ENCODE assay signal across 1 cellular context in genomic region chr19:6737873-6738725, GRCh38.
TF ChIP-seq lines count a peak whose summit lies in the region.

No MANE protein-coding gene starts in this region.

TF ChIP-seq in K562, 482 proteins besides CTCF, POLR2A, EP300 and RAD21 (continued from another document and continues in another):
- no peak for TF ChIP-seq VEZF1 (CRISPR knock-in tag; IDR thresholded peaks at IDR 0.05)
- no peak for TF ChIP-seq ZNF785 (CRISPR knock-in tag; IDR thresholded peaks at IDR 0.05)
- peak in 1 of 2 experiments; percentile 73; a peak in 2 of 4 replicates for TF ChIP-seq MAZ (CRISPR knock-in tag; conservative IDR thresholded peaks at IDR 0.05 in 1 of 2, IDR thresholded peaks at IDR 0.05 in 1 of 2)
- peak; percentile 90 for TF ChIP-seq CEBPB (tag; IDR thresholded peaks at IDR 0.05)
- no peak for TF ChIP-seq CREB5 (CRISPR knock-in tag; IDR thresholded peaks at IDR 0.05)
- TF ChIP-seq YBX1 (IDR thresholded peaks at IDR 0.05) = no peak
- TF ChIP-seq RFX7 (CRISPR knock-in tag; IDR thresholded peaks at IDR 0.05) = no peak
- TF ChIP-seq ZNF212 (CRISPR knock-in tag; IDR thresholded peaks at IDR 0.05) = no peak
- TF ChIP-seq NR3C1 (CRISPR knock-in tag; IDR thresholded peaks at IDR 0.05) = no peak
- 0 out of 2 replicates have a peak, but pooled peaks have one; percentile 20 for TF ChIP-seq MYC (IDR thresholded peaks at IDR 0.05; ENCODE audit: low read depth, low read length)
- TF ChIP-seq MYC (CRISPR knock-in tag; IDR thresholded peaks at IDR 0.05; ENCODE audit: borderline replicate concordance, low read depth) = peak; percentile 77; the same call in 1 of the 2 replicates
- TF ChIP-seq XRCC3 (IDR thresholded peaks at IDR 0.05) = no peak
- no peak for TF ChIP-seq ZNF324 (CRISPR knock-in tag; IDR thresholded peaks at IDR 0.05)
- TF ChIP-seq ZNF184 (CRISPR knock-in tag; IDR thresholded peaks at IDR 0.05) = no peak
- no peak; the same call in 1 of the 2 replicates for TF ChIP-seq HMGXB4 (CRISPR knock-in tag; IDR thresholded peaks at IDR 0.05)
- TF ChIP-seq STAT6 (CRISPR knock-in tag; IDR thresholded peaks at IDR 0.05) = no peak
- TF ChIP-seq NELFE (IDR thresholded peaks at IDR 0.05; ENCODE audit: insufficient read depth, insufficient read length) = no peak
- no peak for TF ChIP-seq ELK1 (CRISPR knock-in tag; IDR thresholded peaks at IDR 0.05)
- 0 out of 2 replicates have a peak, but pooled peaks have one; percentile 12 for TF ChIP-seq GATAD2A (IDR thresholded peaks at IDR 0.05)
- TF ChIP-seq RHOXF2B (CRISPR knock-in tag; conservative IDR thresholded peaks at IDR 0.05) = no peak
- no peak for TF ChIP-seq NCOA4 (IDR thresholded peaks at IDR 0.05; ENCODE audit: partially characterized antibody)
- TF ChIP-seq ZNF584 (CRISPR knock-in tag; IDR thresholded peaks at IDR 0.05; ENCODE audit: low read depth) = 0 out of 2 replicates have a peak, but pooled peaks have one; percentile 36
- no peak for TF ChIP-seq ZNF124 (CRISPR knock-in tag; IDR thresholded peaks at IDR 0.05)
- no peak for TF ChIP-seq TARDBP (IDR thresholded peaks at IDR 0.05)
- no peak for TF ChIP-seq ZNF140 (CRISPR knock-in tag; IDR thresholded peaks at IDR 0.05)
- peak; percentile 93 for TF ChIP-seq ELF1 (tag; IDR thresholded peaks at IDR 0.05)
- TF ChIP-seq ZNF79 (CRISPR knock-in tag; IDR thresholded peaks at IDR 0.05; ENCODE audit: low read depth) = no peak
- 0 out of 2 replicates have a peak, but pooled peaks have one; percentile 59 for TF ChIP-seq NR1H2 (CRISPR knock-in tag; IDR thresholded peaks at IDR 0.05)
- TF ChIP-seq MEF2A (IDR thresholded peaks at IDR 0.05; ENCODE audit: control insufficient read depth, low read depth, low read length) = no peak
- 0 out of 2 replicates have a peak, but pooled peaks have one; percentile 19 for TF ChIP-seq POLR2AphosphoS5 (IDR thresholded peaks at IDR 0.05; ENCODE audit: control insufficient read depth, insufficient read depth, low read depth, low read length)
- no peak for TF ChIP-seq ZNF717 (CRISPR knock-in tag; IDR thresholded peaks at IDR 0.05)
- no peak; a peak in 2 of 4 replicates for TF ChIP-seq ARNT (IDR thresholded peaks at IDR 0.05)
- TF ChIP-seq ADNP (tag; IDR thresholded peaks at IDR 0.05) = no peak
- no peak for TF ChIP-seq ZNF174 (CRISPR knock-in tag; IDR thresholded peaks at IDR 0.05)
- TF ChIP-seq ZNF75A (CRISPR knock-in tag; IDR thresholded peaks at IDR 0.05) = no peak
- TF ChIP-seq ZNF12 (CRISPR knock-in tag; IDR thresholded peaks at IDR 0.05) = no peak; the same call in 1 of the 2 replicates
- TF ChIP-seq KAT8 (IDR thresholded peaks at IDR 0.05; ENCODE audit: low read depth) = no peak
- peak; percentile 96 for TF ChIP-seq EGR1 (conservative IDR thresholded peaks at IDR 0.05)
- no peak for TF ChIP-seq IFI16 (CRISPR knock-in tag; IDR thresholded peaks at IDR 0.05)
- peak; percentile 96 for TF ChIP-seq GABPA (tag; conservative IDR thresholded peaks at IDR 0.05; ENCODE audit: low read depth)
- no peak for TF ChIP-seq ZNF407 (IDR thresholded peaks at IDR 0.05; ENCODE audit: low read depth)
- no peak for TF ChIP-seq PREB (CRISPR knock-in tag; IDR thresholded peaks at IDR 0.05)
- no peak for TF ChIP-seq ZNF696 (CRISPR knock-in tag; conservative IDR thresholded peaks at IDR 0.05)
- no peak for TF ChIP-seq NUFIP1 (IDR thresholded peaks at IDR 0.05; ENCODE audit: partially characterized antibody)
- TF ChIP-seq ZNF316 (IDR thresholded peaks at IDR 0.05) = no peak
- no peak for TF ChIP-seq CEBPZ (IDR thresholded peaks at IDR 0.05; ENCODE audit: borderline replicate concordance, low read depth, low read length)
- peak; percentile 34 to 55; a peak in 2 of 4 replicates for TF ChIP-seq KDM1A (IDR thresholded peaks at IDR 0.05)
